ENCODE assay signal across 1 cellular context in the genomic region with DNA sequence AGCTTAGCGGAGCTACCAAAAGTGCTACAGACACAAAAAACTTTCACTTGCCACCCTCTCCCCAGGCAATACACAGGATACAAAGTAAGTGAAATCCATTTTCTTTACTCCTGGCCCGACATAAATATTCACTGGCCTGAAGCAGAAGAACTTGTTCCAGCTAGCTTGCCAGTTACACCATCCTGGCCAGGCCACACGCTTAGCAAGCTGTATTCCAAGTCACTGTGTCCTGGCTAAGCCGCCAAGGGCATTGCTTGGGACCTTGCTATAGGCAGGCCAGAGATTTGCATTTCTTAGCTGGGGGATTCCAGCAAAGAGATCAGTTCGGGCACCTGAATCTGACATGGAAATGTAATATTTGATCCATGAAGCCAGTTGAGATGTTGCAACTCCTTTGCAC.
TF ChIP-seq lines count a peak whose summit lies in the region.

No MANE protein-coding gene starts in this region.

TF ChIP-seq in GM23338, 12 proteins besides CTCF, POLR2A, EP300 and RAD21:
- TF ChIP-seq POLR2AphosphoS5 (IDR thresholded peaks at IDR 0.05; ENCODE audit: low read depth) (no peak), EZH2 (IDR thresholded peaks at IDR 0.05; ENCODE audit: low read depth, unreplicated experiment) (no peak), ZNF114 (CRISPR knock-in tag; IDR thresholded peaks at IDR 0.05) (no peak), CREB1 (CRISPR knock-in tag; IDR thresholded peaks at IDR 0.05; ENCODE audit: low read depth) (no peak), JUNB (IDR thresholded peaks at IDR 0.05; ENCODE audit: unreplicated experiment) (no peak), EZH2phosphoT487 (IDR thresholded peaks at IDR 0.05; ENCODE audit: unreplicated experiment) (no peak), STAT1 (IDR thresholded peaks at IDR 0.05; ENCODE audit: unreplicated experiment) (no peak), ZNF331 (CRISPR knock-in tag; IDR thresholded peaks at IDR 0.05; ENCODE audit: low read depth) (no peak)
- TF ChIP-seq, protein P1, sequence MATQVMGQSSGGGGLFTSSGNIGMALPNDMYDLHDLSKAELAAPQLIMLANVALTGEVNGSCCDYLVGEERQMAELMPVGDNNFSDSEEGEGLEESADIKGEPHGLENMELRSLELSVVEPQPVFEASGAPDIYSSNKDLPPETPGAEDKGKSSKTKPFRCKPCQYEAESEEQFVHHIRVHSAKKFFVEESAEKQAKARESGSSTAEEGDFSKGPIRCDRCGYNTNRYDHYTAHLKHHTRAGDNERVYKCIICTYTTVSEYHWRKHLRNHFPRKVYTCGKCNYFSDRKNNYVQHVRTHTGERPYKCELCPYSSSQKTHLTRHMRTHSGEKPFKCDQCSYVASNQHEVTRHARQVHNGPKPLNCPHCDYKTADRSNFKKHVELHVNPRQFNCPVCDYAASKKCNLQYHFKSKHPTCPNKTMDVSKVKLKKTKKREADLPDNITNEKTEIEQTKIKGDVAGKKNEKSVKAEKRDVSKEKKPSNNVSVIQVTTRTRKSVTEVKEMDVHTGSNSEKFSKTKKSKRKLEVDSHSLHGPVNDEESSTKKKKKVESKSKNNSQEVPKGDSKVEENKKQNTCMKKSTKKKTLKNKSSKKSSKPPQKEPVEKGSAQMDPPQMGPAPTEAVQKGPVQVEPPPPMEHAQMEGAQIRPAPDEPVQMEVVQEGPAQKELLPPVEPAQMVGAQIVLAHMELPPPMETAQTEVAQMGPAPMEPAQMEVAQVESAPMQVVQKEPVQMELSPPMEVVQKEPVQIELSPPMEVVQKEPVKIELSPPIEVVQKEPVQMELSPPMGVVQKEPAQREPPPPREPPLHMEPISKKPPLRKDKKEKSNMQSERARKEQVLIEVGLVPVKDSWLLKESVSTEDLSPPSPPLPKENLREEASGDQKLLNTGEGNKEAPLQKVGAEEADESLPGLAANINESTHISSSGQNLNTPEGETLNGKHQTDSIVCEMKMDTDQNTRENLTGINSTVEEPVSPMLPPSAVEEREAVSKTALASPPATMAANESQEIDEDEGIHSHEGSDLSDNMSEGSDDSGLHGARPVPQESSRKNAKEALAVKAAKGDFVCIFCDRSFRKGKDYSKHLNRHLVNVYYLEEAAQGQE (IDR thresholded peaks at IDR 0.05; ENCODE audit: unreplicated experiment), result no peak
- TF ChIP-seq, protein P2, sequence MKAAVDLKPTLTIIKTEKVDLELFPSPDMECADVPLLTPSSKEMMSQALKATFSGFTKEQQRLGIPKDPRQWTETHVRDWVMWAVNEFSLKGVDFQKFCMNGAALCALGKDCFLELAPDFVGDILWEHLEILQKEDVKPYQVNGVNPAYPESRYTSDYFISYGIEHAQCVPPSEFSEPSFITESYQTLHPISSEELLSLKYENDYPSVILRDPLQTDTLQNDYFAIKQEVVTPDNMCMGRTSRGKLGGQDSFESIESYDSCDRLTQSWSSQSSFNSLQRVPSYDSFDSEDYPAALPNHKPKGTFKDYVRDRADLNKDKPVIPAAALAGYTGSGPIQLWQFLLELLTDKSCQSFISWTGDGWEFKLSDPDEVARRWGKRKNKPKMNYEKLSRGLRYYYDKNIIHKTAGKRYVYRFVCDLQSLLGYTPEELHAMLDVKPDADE (IDR thresholded peaks at IDR 0.05), result no peak
- TF ChIP-seq, protein P3, sequence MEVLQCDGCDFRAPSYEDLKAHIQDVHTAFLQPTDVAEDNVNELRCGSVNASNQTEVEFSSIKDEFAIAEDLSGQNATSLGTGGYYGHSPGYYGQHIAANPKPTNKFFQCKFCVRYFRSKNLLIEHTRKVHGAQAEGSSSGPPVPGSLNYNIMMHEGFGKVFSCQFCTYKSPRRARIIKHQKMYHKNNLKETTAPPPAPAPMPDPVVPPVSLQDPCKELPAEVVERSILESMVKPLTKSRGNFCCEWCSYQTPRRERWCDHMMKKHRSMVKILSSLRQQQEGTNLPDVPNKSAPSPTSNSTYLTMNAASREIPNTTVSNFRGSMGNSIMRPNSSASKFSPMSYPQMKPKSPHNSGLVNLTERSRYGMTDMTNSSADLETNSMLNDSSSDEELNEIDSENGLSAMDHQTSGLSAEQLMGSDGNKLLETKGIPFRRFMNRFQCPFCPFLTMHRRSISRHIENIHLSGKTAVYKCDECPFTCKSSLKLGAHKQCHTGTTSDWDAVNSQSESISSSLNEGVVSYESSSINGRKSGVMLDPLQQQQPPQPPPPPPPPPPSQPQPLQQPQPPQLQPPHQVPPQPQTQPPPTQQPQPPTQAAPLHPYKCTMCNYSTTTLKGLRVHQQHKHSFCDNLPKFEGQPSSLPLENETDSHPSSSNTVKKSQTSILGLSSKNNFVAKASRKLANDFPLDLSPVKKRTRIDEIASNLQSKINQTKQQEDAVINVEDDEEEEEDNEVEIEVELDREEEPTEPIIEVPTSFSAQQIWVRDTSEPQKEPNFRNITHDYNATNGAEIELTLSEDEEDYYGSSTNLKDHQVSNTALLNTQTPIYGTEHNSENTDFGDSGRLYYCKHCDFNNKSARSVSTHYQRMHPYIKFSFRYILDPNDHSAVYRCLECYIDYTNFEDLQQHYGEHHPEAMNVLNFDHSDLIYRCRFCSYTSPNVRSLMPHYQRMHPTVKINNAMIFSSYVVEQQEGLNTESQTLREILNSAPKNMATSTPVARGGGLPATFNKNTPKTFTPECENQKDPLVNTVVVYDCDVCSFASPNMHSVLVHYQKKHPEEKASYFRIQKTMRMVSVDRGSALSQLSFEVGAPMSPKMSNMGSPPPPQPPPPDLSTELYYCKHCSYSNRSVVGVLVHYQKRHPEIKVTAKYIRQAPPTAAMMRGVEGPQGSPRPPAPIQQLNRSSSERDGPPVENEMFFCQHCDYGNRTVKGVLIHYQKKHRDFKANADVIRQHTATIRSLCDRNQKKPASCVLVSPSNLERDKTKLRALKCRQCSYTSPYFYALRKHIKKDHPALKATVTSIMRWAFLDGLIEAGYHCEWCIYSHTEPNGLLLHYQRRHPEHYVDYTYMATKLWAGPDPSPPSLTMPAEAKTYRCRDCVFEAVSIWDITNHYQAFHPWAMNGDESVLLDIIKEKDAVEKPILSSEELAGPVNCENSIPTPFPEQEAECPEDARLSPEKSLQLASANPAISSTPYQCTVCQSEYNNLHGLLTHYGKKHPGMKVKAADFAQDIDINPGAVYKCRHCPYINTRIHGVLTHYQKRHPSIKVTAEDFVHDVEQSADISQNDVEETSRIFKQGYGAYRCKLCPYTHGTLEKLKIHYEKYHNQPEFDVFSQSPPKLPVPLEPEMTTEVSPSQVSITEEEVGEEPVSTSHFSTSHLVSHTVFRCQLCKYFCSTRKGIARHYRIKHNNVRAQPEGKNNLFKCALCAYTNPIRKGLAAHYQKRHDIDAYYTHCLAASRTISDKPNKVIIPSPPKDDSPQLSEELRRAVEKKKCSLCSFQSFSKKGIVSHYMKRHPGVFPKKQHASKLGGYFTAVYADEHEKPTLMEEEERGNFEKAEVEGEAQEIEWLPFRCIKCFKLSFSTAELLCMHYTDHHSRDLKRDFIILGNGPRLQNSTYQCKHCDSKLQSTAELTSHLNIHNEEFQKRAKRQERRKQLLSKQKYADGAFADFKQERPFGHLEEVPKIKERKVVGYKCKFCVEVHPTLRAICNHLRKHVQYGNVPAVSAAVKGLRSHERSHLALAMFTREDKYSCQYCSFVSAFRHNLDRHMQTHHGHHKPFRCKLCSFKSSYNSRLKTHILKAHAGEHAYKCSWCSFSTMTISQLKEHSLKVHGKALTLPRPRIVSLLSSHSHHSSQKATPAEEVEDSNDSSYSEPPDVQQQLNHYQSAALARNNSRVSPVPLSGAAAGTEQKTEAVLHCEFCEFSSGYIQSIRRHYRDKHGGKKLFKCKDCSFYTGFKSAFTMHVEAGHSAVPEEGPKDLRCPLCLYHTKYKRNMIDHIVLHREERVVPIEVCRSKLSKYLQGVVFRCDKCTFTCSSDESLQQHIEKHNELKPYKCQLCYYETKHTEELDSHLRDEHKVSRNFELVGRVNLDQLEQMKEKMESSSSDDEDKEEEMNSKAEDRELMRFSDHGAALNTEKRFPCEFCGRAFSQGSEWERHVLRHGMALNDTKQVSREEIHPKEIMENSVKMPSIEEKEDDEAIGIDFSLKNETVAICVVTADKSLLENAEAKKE (CRISPR knock-in tag; IDR thresholded peaks at IDR 0.05), result no peak
TF ChIP-seq in GM23338: peak in this region for 0.
